In the genomic region with DNA sequence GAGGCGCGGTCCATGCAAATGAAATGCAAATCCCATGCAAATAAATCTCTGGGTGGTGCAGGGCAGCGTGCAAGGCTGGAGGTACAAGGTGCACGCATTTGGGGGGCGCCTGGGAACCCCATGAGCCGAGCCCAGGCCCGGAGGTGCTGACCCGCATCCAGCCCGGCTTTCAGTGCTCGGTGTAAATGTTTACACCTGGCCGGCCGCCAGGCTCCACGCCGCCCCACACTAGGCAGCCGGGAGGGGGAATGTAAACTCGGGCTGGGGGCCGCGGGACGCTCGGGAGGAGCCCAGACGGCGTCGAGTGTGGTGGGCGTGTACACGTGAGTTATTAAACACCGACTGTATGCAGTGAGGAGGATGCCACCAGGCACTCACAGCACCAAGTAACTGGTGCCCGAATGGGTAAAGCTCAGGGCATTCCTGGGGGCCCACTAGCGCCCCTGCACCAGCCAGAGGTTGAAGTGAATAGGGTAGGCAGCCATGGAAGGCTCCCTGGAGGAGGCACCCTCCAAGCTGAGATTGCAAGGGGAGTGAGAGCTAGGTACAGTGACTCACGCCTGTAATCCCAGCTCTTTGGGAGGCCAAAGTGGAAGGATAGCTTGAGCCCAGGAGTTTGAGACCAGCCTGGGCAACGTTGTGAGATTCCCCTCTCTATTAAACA, we compare ENCODE assay signal across 33 cellular contexts. TPM values are rescaled to one million over a fixed set of nuclear protein-coding genes. Genes with fewer than 3 reads are reported as not detected.
"Had no signal": no experiment of that assay in that cellular context is flagged by ENCODE, and none has a peak within 500 bp of the region (broad histone marks: within the 10 kb centered on the region; RNA-seq: fewer than 3 reads in every experiment).

No MANE protein-coding gene starts in this region.

- ATAC-seq: activated CD4-positive, alpha-beta T cell treated with anti-CD3 and anti-CD28 coated beads for 36 hours; activated T-cell treated with anti-CD3 and anti-CD28 coated beads, Interleukin-2, amount 50 U/mL, for 4 hours; effector memory CD8-positive, alpha-beta T cell; esophagus mucosa; left lung; naive thymus-derived CD8-positive, alpha-beta T cell; right cardiac atrium had no signal

- H3K27me3 Mint-ChIP-seq: activated B cell treated with CpG ODN at 0.5 μM for 24 hours had no signal

- H3K36me3 Mint-ChIP-seq: activated naive CD8-positive, alpha-beta T cell; immature natural killer cell; mesothelial cell of epicardium; naive thymus-derived CD8-positive, alpha-beta T cell had no signal

- H3K4me3 Mint-ChIP-seq: activated B cell treated with CpG ODN at 0.5 μM for 24 hours; activated CD4-positive, alpha-beta T cell treated with anti-CD3 and anti-CD28 coated beads for 36 hours; activated naive CD8-positive, alpha-beta T cell; activated T-cell treated with anti-CD3 and anti-CD28 coated beads, Interleukin-2, amount 50 U/mL, for 4 hours; effector memory CD8-positive, alpha-beta T cell; immature natural killer cell; mesothelial cell of epicardium; stimulated activated naive CD8-positive, alpha-beta T cell treated with anti-CD3 and anti-CD28 coated beads, Interleukin-15, Interleukin-2, amounts not matched to agents 100 ng/mL and 50 ng/mL, for 24 hours had no signal

- H3K4me3 ChIP-seq: adrenal gland, ascending aorta, breast epithelium, colonic mucosa, dorsolateral prefrontal cortex, hepatocyte, left lung, ovary, transverse colon had no signal

- H2AFZ ChIP-seq: hepatocyte had no signal

- H3K27ac ChIP-seq: adrenal gland, ascending aorta, breast epithelium, colonic mucosa, dorsolateral prefrontal cortex, hepatocyte, left lung, ovary, transverse colon had no signal

- H3K4me1 ChIP-seq: ascending aorta, breast epithelium had no signal

- H3K27ac Mint-ChIP-seq: activated B cell treated with CpG ODN at 0.5 μM for 24 hours; activated CD4-positive, alpha-beta T cell treated with anti-CD3 and anti-CD28 coated beads for 36 hours; activated naive CD8-positive, alpha-beta T cell; activated T-helper 2 cell treated with anti-CD3 and anti-CD28 coated beads, Interferon-gamma antibody, Interleukin-2, Interleukin-4, amounts not matched to agents 10 μg/mL and 5 μg/mL and 100 μg/mL, durations not matched to agents 14 hours and 24 hours and 36 hours; effector memory CD8-positive, alpha-beta T cell; immature natural killer cell; mesothelial cell of epicardium; stimulated activated naive CD8-positive, alpha-beta T cell treated with anti-CD3 and anti-CD28 coated beads, Interleukin-15, Interleukin-2, amounts not matched to agents 100 ng/mL and 50 ng/mL, for 24 hours had no signal

- H3K36me3 ChIP-seq: adrenal gland, ascending aorta, breast epithelium, colonic mucosa, left lung, ovary, transverse colon had no signal

- H3K9me3 ChIP-seq: adrenal gland, ascending aorta, breast epithelium, colonic mucosa, left lung, ovary, transverse colon had no signal

- H3K79me2 ChIP-seq: hepatocyte had no signal

- H3K9me3 Mint-ChIP-seq: activated B cell treated with CpG ODN at 0.5 μM for 24 hours; activated T-cell treated with anti-CD3 and anti-CD28 coated beads, Interleukin-2, amount 50 U/mL, for 4 hours; activated T-helper 2 cell treated with anti-CD3 and anti-CD28 coated beads, Interferon-gamma antibody, Interleukin-2, Interleukin-4, amounts not matched to agents 10 μg/mL and 5 μg/mL and 100 μg/mL, durations not matched to agents 14 hours and 24 hours and 36 hours; mesothelial cell of epicardium; naive thymus-derived CD8-positive, alpha-beta T cell; stimulated activated naive CD8-positive, alpha-beta T cell treated with anti-CD3 and anti-CD28 coated beads, Interleukin-15, Interleukin-2, amounts not matched to agents 100 ng/mL and 50 ng/mL, for 24 hours had no signal

- H3K4me2 ChIP-seq: hepatocyte had no signal

- H3K27me3 ChIP-seq: adrenal gland, breast epithelium, colonic mucosa, hepatocyte, ovary, transverse colon had no signal

- DNase-seq: activated B cell treated with CpG ODN at 0.5 μM for 24 hours; activated CD4-positive, alpha-beta T cell treated with anti-CD3 and anti-CD28 coated beads for 36 hours; activated CD4-positive, alpha-beta T cell treated with anti-CD3 and anti-CD28 coated beads, Interleukin-2, amount 50 U/mL, for 4 hours; activated CD8-positive, alpha-beta memory T cell treated with anti-CD3 and anti-CD28 coated beads for 24 hours; activated CD8-positive, alpha-beta memory T cell treated with anti-CD3 and anti-CD28 coated beads, Interleukin-2, amount 50 U/mL, for 4 hours; activated naive CD4-positive, alpha-beta T cell; activated T-cell treated with anti-CD3 and anti-CD28 coated beads, Interleukin-2, amount 50 U/mL, for 4 hours; adrenal gland; colonic mucosa; dorsolateral prefrontal cortex; effector memory CD8-positive, alpha-beta T cell; foreskin melanocyte; immature natural killer cell; left lung; naive thymus-derived CD8-positive, alpha-beta T cell; ovary; right cardiac atrium; stimulated activated CD4-positive, alpha-beta T cell treated with anti-CD3 and anti-CD28 coated beads, Interleukin-12 subunit alpha, Interleukin-12 subunit beta, amount 100 ng/mL, for 4 hours; stimulated activated CD4-positive, alpha-beta T cell treated with anti-CD3 and anti-CD28 coated beads, Interleukin-4, amount 100 ng/mL, for 4 hours; transverse colon had no signal

RNA-seq across cellular contexts. Expression of a gene that starts 17.2 kb away (rescaled TPM):
- total RNA-seq: activated B cell treated with CpG ODN at 0.5 μM for 24 hours; activated CD4-positive, alpha-beta T cell treated with anti-CD3 and anti-CD28 coated beads for 36 hours; activated T-cell treated with anti-CD3 and anti-CD28 coated beads, Interleukin-2, amount 50 U/mL, for 4 hours; activated T-helper 2 cell treated with anti-CD3 and anti-CD28 coated beads, Interferon-gamma antibody, Interleukin-2, Interleukin-4, amounts not matched to agents 10 μg/mL and 5 μg/mL and 100 μg/mL, durations not matched to agents 14 hours and 24 hours and 36 hours; adrenal gland; ascending aorta; endothelial cell of umbilical vein; lung microvascular endothelial cell; mesothelial cell of epicardium; naive thymus-derived CD8-positive, alpha-beta T cell; pulmonary artery endothelial cell; right cardiac atrium; skeletal muscle tissue; temporal lobe had no signal

RNA-seq across cellular contexts. Expression of a gene that starts 17.4 kb away (rescaled TPM):
- total RNA-seq: endothelial cell of umbilical vein, skeletal muscle tissue had no signal

RNA-seq across cellular contexts. Expression of a gene that starts 28.9 kb away (rescaled TPM):
- total RNA-seq: activated B cell treated with CpG ODN at 0.5 μM for 24 hours; activated CD4-positive, alpha-beta T cell treated with anti-CD3 and anti-CD28 coated beads for 36 hours; activated T-helper 2 cell treated with anti-CD3 and anti-CD28 coated beads, Interferon-gamma antibody, Interleukin-2, Interleukin-4, amounts not matched to agents 10 μg/mL and 5 μg/mL and 100 μg/mL, durations not matched to agents 14 hours and 24 hours and 36 hours; ascending aorta; endothelial cell of umbilical vein; hepatocyte; lung microvascular endothelial cell; pulmonary artery endothelial cell; right cardiac atrium; skeletal muscle tissue had no signal

RNA-seq across cellular contexts. Expression of a gene that starts 37.8 kb away (rescaled TPM):
- total RNA-seq: skeletal muscle tissue had no signal
